16 cellular contexts compared by ENCODE assay signal in genomic region chr3:38327335-38328009, GRCh38. TPM values are rescaled to one million over a fixed set of nuclear protein-coding genes. Genes with fewer than 3 reads are reported as not detected.
A peak's percentile ranks its signal among the peaks of the same experiment; 100 is the strongest.
DNase-seq lines count a peak whose midpoint lies in the region; ATAC-seq and TF ChIP-seq lines count a peak whose summit lies in the region.
"Had no signal": no experiment of that assay in that cellular context is flagged by ENCODE, and none has a peak within 500 bp of the region (broad histone marks: within the 10 kb centered on the region; RNA-seq: fewer than 3 reads in every experiment).

No MANE protein-coding gene starts in this region.

- DNase-seq in Caki2 (ENCODE audit: low read depth): peak; percentile 33
- DNase-seq in LHCN-M2 (ENCODE audit: low read depth): peak; percentile 70
- DNase-seq in adipocyte (ENCODE audit: low read depth): peak; percentile 8
- DNase-seq in glomerular endothelial cell (ENCODE audit: extremely low read depth, low read depth, low spot score): peak; percentile 25
- no peak for DNase-seq in OCI-M2 (lab: John Stamatoyannopoulos, UW; ENCODE audit: unreplicated experiment)
- DNase-seq in gastrocnemius medialis: no peak
- DNase-seq: C1 segment of cervical spinal cord; central memory CD4-positive, alpha-beta T cell; esophagus squamous epithelium; Karpas-422; left cardiac atrium; stimulated activated CD4-positive, alpha-beta T cell treated with anti-CD3 and anti-CD28 coated beads, Interleukin-2, amount 100 ng/mL, for 24 hours; stimulated activated naive B cell treated with anti-CD40 and anti-IgM and Interleukin-4, amounts not matched to agents 10 μg/mL and 1 μg/mL and 100 μg/mL, for 72 hours had no signal

- intact Hi-C loops in gastrocnemius medialis (cut with DNase I; ENCODE audit: low total_unique reads): no loop called here

- no peak for TF ChIP-seq POLR2A in gastrocnemius medialis (IDR thresholded peaks at IDR 0.05)

- ATAC-seq in HG02981 (IDR thresholded peaks at IDR 0.05; ENCODE audit: unreplicated experiment) (no peak), gastrocnemius medialis (no peak), HG02884 (IDR thresholded peaks at IDR 0.05; ENCODE audit: unreplicated experiment) (no peak)
- ATAC-seq: left cardiac atrium; stimulated activated naive B cell treated with anti-CD40 and anti-IgM and Interleukin-4, amounts not matched to agents 10 μg/mL and 1 μg/mL and 100 μg/mL, for 72 hours had no signal

- in situ Hi-C loops in Caki2 (cut with HindIII; ENCODE audit: low pct_unique_long_range_greater_than_20kb, low sequenced_read_pairs): no loop called here
- in situ Hi-C loops in gastrocnemius medialis (cut with MboI; ENCODE audit: low sequenced_read_pairs in 4 of 4): no loop called here

- H3K4me1 ChIP-seq in adipocyte (ENCODE audit: control insufficient read depth, insufficient read depth, low read length): peaks cover 2% of the 10 kb centered on the region
- H3K4me1 ChIP-seq in gastrocnemius medialis: no peaks in the 10 kb centered on the region
- H3K4me1 ChIP-seq: esophagus squamous epithelium had no signal

- no peak overlapping the region for H3K27ac ChIP-seq in gastrocnemius medialis
- H3K27ac ChIP-seq: esophagus squamous epithelium had no signal

- TF ChIP-seq CTCF in gastrocnemius medialis (IDR thresholded peaks at IDR 0.05 in 4 of 5, conservative IDR thresholded peaks at IDR 0.05 in 1 of 5): no peak

- no peak overlapping the region for H3K9ac ChIP-seq in adipocyte (ENCODE audit: low read length)

- H3K9me3 ChIP-seq in adipocyte (ENCODE audit: control insufficient read depth, low read length) (peaks cover 12% of the 10 kb centered on the region), gastrocnemius medialis (no peaks in the 10 kb centered on the region)

- H3K27me3 ChIP-seq in adipocyte (replicated peaks; ENCODE audit: control insufficient read depth, insufficient read depth, low read length) (no peaks in the 10 kb centered on the region), gastrocnemius medialis (no peaks in the 10 kb centered on the region)

- H3K36me3 ChIP-seq in adipocyte (ENCODE audit: control insufficient read depth, insufficient read depth, low read length, severe bottlenecking) (no peaks in the 10 kb centered on the region), gastrocnemius medialis (no peaks in the 10 kb centered on the region)
- H3K36me3 ChIP-seq: esophagus squamous epithelium had no signal

- H3K4me3 ChIP-seq in adipocyte (ENCODE audit: low read length) (no peak overlapping the region), gastrocnemius medialis (no peak overlapping the region)
- H3K4me3 ChIP-seq: esophagus squamous epithelium had no signal

RNA-seq across cellular contexts. Expression of gene XYLB, which starts 19.1 kb away (rescaled TPM):
- total RNA-seq in Caki2 (2014; rRNA removed; shearing (Covaris generic); ENCODE audit: low replicate concordance): 1.5 and 3.2 TPM in 2 replicates
- total RNA-seq in LHCN-M2 (2014; rRNA removed) (2.2 and 3.0 TPM in 2 replicates), glomerular endothelial cell (3.1 and 7.8 TPM in 2 replicates), gastrocnemius medialis (1 to 10 TPM in 1 of 4 donors, under 1 TPM in 3; 0.23 to 1.1 (median 0.44) TPM)
- 2.8 TPM for polyA plus RNA-seq in LHCN-M2 (2012)

RNA-seq across cellular contexts. Expression of gene SLC22A14, which starts 45.4 kb away (rescaled TPM):
- not detected in 2 replicates for total RNA-seq in Caki2 (2014; rRNA removed; shearing (Covaris generic); ENCODE audit: low replicate concordance)
- total RNA-seq in LHCN-M2 (2014; rRNA removed) (not detected in 2 replicates), glomerular endothelial cell (0.18 TPM in 1 of 2 replicates, not detected in the other), gastrocnemius medialis (under 1 TPM in 1 of 4 donors, not detected in 3; 0.31 TPM)
- 0.15 TPM for polyA plus RNA-seq in LHCN-M2 (2012)
- total RNA-seq: G401 had no signal

Comparison
In these comparisons a context has a peak if more than half of its experiments do, and no peak if none do; other contexts are left out.
1. DNase-seq: peak in Caki2 (single experiment), LHCN-M2 (single experiment), adipocyte (single experiment) and glomerular endothelial cell (single experiment); none in OCI-M2 (single experiment) and gastrocnemius medialis (0 of 2).